1 cellular context compared by ENCODE assay signal in the genomic region with DNA sequence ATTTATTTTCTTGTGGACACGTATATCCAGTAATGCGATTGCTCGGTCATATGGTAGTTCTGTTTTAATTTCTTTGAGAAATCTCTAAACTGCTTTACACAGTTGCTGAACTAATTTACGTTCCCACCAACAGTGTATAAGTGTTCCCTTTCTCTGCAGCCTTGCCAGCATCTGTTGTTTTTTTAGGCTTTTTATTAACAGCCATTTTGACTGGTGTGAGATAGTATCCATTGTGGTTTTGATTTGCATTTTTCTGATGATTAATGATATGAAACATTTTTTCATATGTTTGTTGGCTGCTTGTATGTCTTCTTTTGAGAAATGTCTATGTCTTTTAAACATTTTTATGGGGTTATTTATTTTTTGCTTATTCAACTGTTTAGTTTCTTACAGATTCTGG.
TF ChIP-seq lines count a peak whose summit lies in the region.

No MANE protein-coding gene starts in this region.

TF ChIP-seq in HepG2, 621 proteins besides CTCF, POLR2A, EP300 and RAD21 (continued from another document):
- TF ChIP-seq, protein P1, sequence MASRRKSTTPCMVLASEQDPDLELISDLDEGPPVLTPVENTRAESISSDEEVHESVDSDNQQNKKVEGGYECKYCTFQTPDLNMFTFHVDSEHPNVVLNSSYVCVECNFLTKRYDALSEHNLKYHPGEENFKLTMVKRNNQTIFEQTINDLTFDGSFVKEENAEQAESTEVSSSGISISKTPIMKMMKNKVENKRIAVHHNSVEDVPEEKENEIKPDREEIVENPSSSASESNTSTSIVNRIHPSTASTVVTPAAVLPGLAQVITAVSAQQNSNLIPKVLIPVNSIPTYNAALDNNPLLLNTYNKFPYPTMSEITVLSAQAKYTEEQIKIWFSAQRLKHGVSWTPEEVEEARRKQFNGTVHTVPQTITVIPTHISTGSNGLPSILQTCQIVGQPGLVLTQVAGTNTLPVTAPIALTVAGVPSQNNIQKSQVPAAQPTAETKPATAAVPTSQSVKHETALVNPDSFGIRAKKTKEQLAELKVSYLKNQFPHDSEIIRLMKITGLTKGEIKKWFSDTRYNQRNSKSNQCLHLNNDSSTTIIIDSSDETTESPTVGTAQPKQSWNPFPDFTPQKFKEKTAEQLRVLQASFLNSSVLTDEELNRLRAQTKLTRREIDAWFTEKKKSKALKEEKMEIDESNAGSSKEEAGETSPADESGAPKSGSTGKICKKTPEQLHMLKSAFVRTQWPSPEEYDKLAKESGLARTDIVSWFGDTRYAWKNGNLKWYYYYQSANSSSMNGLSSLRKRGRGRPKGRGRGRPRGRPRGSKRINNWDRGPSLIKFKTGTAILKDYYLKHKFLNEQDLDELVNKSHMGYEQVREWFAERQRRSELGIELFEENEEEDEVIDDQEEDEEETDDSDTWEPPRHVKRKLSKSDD (CRISPR knock-in tag; IDR thresholded peaks at IDR 0.05; ENCODE audit: low read depth): no peak
- TF ChIP-seq NFE2 (CRISPR knock-in tag; IDR thresholded peaks at IDR 0.05) (no peak), ZNF569 (CRISPR knock-in tag; IDR thresholded peaks at IDR 0.05; ENCODE audit: borderline replicate concordance) (no peak), ZNF792 (CRISPR knock-in tag; IDR thresholded peaks at IDR 0.05) (no peak), ZNF883 (CRISPR knock-in tag; IDR thresholded peaks at IDR 0.05; ENCODE audit: not compliant biosample characterization) (no peak), TCF7 (IDR thresholded peaks at IDR 0.05; ENCODE audit: low read depth) (no peak), ZNF230 (CRISPR knock-in tag; IDR thresholded peaks at IDR 0.05) (no peak), REL (CRISPR knock-in tag; conservative IDR thresholded peaks at IDR 0.05) (no peak), MEIS1 (CRISPR knock-in tag; IDR thresholded peaks at IDR 0.05; ENCODE audit: borderline replicate concordance) (no peak), ZNF670 (CRISPR knock-in tag; IDR thresholded peaks at IDR 0.05; ENCODE audit: borderline replicate concordance) (no peak), ZNF552 (CRISPR knock-in tag; IDR thresholded peaks at IDR 0.05; ENCODE audit: borderline replicate concordance) (no peak), XBP1 (CRISPR knock-in tag; IDR thresholded peaks at IDR 0.05) (no peak)
- TF ChIP-seq, protein P2, sequence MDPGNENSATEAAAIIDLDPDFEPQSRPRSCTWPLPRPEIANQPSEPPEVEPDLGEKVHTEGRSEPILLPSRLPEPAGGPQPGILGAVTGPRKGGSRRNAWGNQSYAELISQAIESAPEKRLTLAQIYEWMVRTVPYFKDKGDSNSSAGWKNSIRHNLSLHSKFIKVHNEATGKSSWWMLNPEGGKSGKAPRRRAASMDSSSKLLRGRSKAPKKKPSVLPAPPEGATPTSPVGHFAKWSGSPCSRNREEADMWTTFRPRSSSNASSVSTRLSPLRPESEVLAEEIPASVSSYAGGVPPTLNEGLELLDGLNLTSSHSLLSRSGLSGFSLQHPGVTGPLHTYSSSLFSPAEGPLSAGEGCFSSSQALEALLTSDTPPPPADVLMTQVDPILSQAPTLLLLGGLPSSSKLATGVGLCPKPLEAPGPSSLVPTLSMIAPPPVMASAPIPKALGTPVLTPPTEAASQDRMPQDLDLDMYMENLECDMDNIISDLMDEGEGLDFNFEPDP (CRISPR knock-in tag; conservative IDR thresholded peaks at IDR 0.05): no peak
